In the genomic region with DNA sequence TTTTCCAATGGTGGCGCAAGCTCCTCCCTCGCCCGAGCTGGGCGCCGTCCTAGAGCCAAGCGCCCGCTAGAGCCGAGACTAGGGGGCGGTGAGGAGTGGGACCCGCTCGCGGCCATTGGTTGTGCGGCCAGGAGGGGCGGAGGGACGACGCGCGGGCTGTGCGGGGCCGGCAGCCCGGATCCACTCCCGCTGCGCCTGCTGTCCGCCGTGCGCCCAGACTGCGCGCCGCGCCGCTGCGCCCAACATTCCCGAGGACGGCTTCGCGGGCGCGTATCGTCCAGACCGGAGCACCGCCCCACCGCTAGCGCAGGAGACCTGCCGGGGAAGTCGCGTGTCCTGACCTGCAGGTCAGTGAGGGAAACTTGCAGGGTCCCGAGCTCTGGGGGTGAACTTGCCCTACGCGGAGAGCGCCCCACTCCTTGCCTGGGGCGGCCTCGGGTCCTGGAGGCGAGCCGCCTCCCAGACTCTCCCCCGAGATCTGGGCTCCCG, we compare ENCODE assay signal across 9 cellular contexts. TPM values are rescaled to one million over a fixed set of nuclear protein-coding genes. Genes with fewer than 3 reads are reported as not detected.
DNase-seq lines count a peak whose midpoint lies in the region; ATAC-seq and TF ChIP-seq lines count a peak whose summit lies in the region.
"Had no signal": no experiment of that assay in that cellular context is flagged by ENCODE, and none has a peak within 500 bp of the region (broad histone marks: within the 10 kb centered on the region; RNA-seq: fewer than 3 reads in every experiment).

A gene (plus strand): TSS at position 183 of the 489 bp plus-strand sequence. CDS start 21,059 bp downstream, outside the sequence.

- H3K4me1 Mint-ChIP-seq in MCF 10A (ENCODE audit: insufficient read depth, unreplicated experiment): no peaks in the 10 kb centered on the region

- peaks cover 71% of the 10 kb centered on the region for H3K27me3 Mint-ChIP-seq in MCF 10A (ENCODE audit: insufficient read depth, unreplicated experiment)

- H3K4me3 ChIP-seq in breast epithelium (peak within 1 kb of the TSS; percentile 36 to 63 (median 49)), brain microvascular endothelial cell (ENCODE audit: low read depth, low read length) (peak within 1 kb of the TSS; percentile 33), uterus (peak within 1 kb of the TSS; percentile 58 to 66)
- H3K4me3 ChIP-seq: BLaER1 treated with 17β-estradiol and CSF1 and Interleukin-3, amounts not matched to agents 10 nM and 100 nM had no signal

- in situ Hi-C loops in brain microvascular endothelial cell (cut with HindIII; ENCODE audit: low pct_ligation_motif_present, low sequenced_read_pairs): no loop called here

- no peak within 1 kb of the TSS for H3K27ac ChIP-seq in breast epithelium
- no peak within 1 kb of the TSS for H3K27ac ChIP-seq in brain microvascular endothelial cell
- H3K27ac ChIP-seq in uterus: peak within 1 kb of the TSS; percentile 44 to 72
- H3K27ac ChIP-seq: BLaER1 treated with 17β-estradiol and CSF1 and Interleukin-3, amounts not matched to agents 10 nM and 100 nM had no signal

- DNase-seq in breast epithelium (ENCODE audit: low spot score in 2 of 2) (no peak), MCF 10A (ENCODE audit: unreplicated experiment) (no peak), brain microvascular endothelial cell (no peak), left kidney (ENCODE audit: low read depth, low spot score) (peak; percentile 89), uterus (peak; percentile 74 to 75)

- H3K9me3 Mint-ChIP-seq in MCF 10A (ENCODE audit: unreplicated experiment): no peaks in the 10 kb centered on the region

- intact Hi-C loops in breast epithelium (cut with DNase I; ENCODE audit: low total_unique reads) (no loop called here), MCF 10A (cut with micrococcal nuclease) (no loop called here), uterus (cut with DNase I; ENCODE audit: low total_unique reads) (no loop called here)

- ATAC-seq in GM18520 (IDR thresholded peaks at IDR 0.05; ENCODE audit: unreplicated experiment) (no peak), GM18861 (IDR thresholded peaks at IDR 0.05; ENCODE audit: unreplicated experiment) (no peak), GM21529 (IDR thresholded peaks at IDR 0.05; ENCODE audit: unreplicated experiment) (no peak)

- CTCF ChIA-PET in MCF 10A (lab: Yijun Ruan, JAX): interaction anchor here (0.6 kb wide), 1 partner anchor 397 kb away, joined by 3 read pairs; no protein-coding TSS in a partner anchor

- no peaks in the 10 kb centered on the region for H3K4me1 ChIP-seq in breast epithelium
- no peaks in the 10 kb centered on the region for H3K4me1 ChIP-seq in uterus
- H3K4me1 ChIP-seq: BLaER1 treated with 17β-estradiol and CSF1 and Interleukin-3, amounts not matched to agents 10 nM and 100 nM had no signal

- POLR2A ChIA-PET in MCF 10A (lab: Yijun Ruan, JAX): no interaction called here

- H3K27ac Mint-ChIP-seq in MCF 10A (ENCODE audit: low read depth, unreplicated experiment): no peak within 1 kb of the TSS

- TF ChIP-seq CTCF in breast epithelium (IDR thresholded peaks at IDR 0.05) (no peak), MCF 10A (IDR thresholded peaks at IDR 0.05; ENCODE audit: unreplicated experiment) (no peak), brain microvascular endothelial cell (IDR thresholded peaks at IDR 0.05; ENCODE audit: low read depth, low read length, missing control alignments) (no peak), uterus (IDR thresholded peaks at IDR 0.05) (no peak)

- no peak within 1 kb of the TSS for H3K4me3 Mint-ChIP-seq in MCF 10A (ENCODE audit: unreplicated experiment)

- TF ChIP-seq POLR2A in breast epithelium (IDR thresholded peaks at IDR 0.05) (no peak), uterus (IDR thresholded peaks at IDR 0.05) (peak in 1 of 2 donors; percentile 69)

- H3K27me3 ChIP-seq in breast epithelium (peaks cover 0 to 33% of the 10 kb centered on the region in 2 donors), brain microvascular endothelial cell (replicated peaks) (peaks cover 19% of the 10 kb centered on the region), uterus (no peaks in the 10 kb centered on the region)
- H3K27me3 ChIP-seq: BLaER1 treated with 17β-estradiol and CSF1 and Interleukin-3, amounts not matched to agents 10 nM and 100 nM had no signal

- no TSS peak for BruUV-seq in MCF 10A (replicated peaks; lab: Mats Ljungman, UMichigan)

- H3K36me3 ChIP-seq in breast epithelium (no peaks in the 10 kb centered on the region), brain microvascular endothelial cell (replicated peaks) (no peaks in the 10 kb centered on the region), uterus (no peaks in the 10 kb centered on the region)
- H3K36me3 ChIP-seq: BLaER1 treated with 17β-estradiol and CSF1 and Interleukin-3, amounts not matched to agents 10 nM and 100 nM had no signal

- no peaks in the 10 kb centered on the region for H3K9me3 ChIP-seq in breast epithelium
- no peaks in the 10 kb centered on the region for H3K9me3 ChIP-seq in uterus

- no peaks in the 10 kb centered on the region for H3K36me3 Mint-ChIP-seq in MCF 10A (ENCODE audit: insufficient read depth, unreplicated experiment)

RNA-seq across cellular contexts. Expression of the gene that starts here (rescaled TPM):
- total RNA-seq in breast epithelium (1 to 10 TPM in 1 of 3 donors, under 1 TPM in 1, not detected in 1; 0.16 to 7.6 TPM), MCF 10A (2022) (not detected in 2 replicates), uterus (10 to 100 TPM in 3 of 4 donors, 1 to 10 TPM in 1; 3.1 to 54.1 (median 33.0) TPM)

Comparison
In these comparisons a context has a peak if more than half of its experiments do, and no peak if none do; other contexts are left out.
1. DNase-seq: peak in left kidney (single experiment) and uterus (2 of 2); none in breast epithelium (0 of 2), MCF 10A (single experiment) and brain microvascular endothelial cell (single experiment).
2. H3K27ac ChIP-seq: peak in uterus (2 of 2); none in breast epithelium (0 of 2) and brain microvascular endothelial cell (single experiment).
3. Peak in every context shown above with its lines, with median percentiles within 50 percentile points of each other: H3K4me3 ChIP-seq.